21 cellular contexts compared by ENCODE assay signal in genomic region chr11:98940913-98941312, GRCh38.
DNase-seq lines count a peak whose midpoint lies in the region; ATAC-seq lines count a peak whose summit lies in the region.
"Had no signal": no experiment of that assay in that cellular context is flagged by ENCODE, and none has a peak within 500 bp of the region (broad histone marks: within the 10 kb centered on the region; RNA-seq: fewer than 3 reads in every experiment).

No MANE protein-coding gene starts in this region.

- ATAC-seq in HG02973 (IDR thresholded peaks at IDR 0.05; ENCODE audit: unreplicated experiment), result no peak
- no peak for ATAC-seq in T-helper 17 cell
- ATAC-seq: sciatic nerve had no signal

- H3K4me1 Mint-ChIP-seq in activated naive CD4-positive, alpha-beta T cell treated with anti-CD3 and anti-CD28 coated beads for 36 hours (ENCODE audit: low read depth), result no peaks in the 10 kb centered on the region
- no peaks in the 10 kb centered on the region for H3K4me1 Mint-ChIP-seq in CD4-positive, alpha-beta memory T cell
- no peaks in the 10 kb centered on the region for H3K4me1 Mint-ChIP-seq in T-helper 17 cell
- H3K4me1 Mint-ChIP-seq: activated naive CD8-positive, alpha-beta T cell treated with anti-CD3 and anti-CD28 coated beads, Interleukin-2, amount 10 ng/mL, durations not matched to agents 7 days and 5 days; CD4-positive, CD25-positive, alpha-beta regulatory T cell; naive B cell had no signal

- no peaks in the 10 kb centered on the region for H3K27me3 ChIP-seq in MG63
- no peaks in the 10 kb centered on the region for H3K27me3 ChIP-seq in CD4-positive, alpha-beta memory T cell (ENCODE audit: insufficient read depth, low read length)
- H3K27me3 ChIP-seq: brain microvascular endothelial cell, stomach, upper lobe of left lung had no signal

- no peaks in the 10 kb centered on the region for H3K4me1 ChIP-seq in CD4-positive, alpha-beta memory T cell (ENCODE audit: insufficient read depth, low read length)
- H3K4me1 ChIP-seq: parathyroid adenoma, stomach, upper lobe of left lung had no signal

- POLR2A ChIA-PET in CD4-positive, alpha-beta memory T cell (lab: Charles Lee; ENCODE audit: partially characterized antibody), result no interaction called here

- no peaks in the 10 kb centered on the region for H3K9me3 ChIP-seq in MG63
- no peaks in the 10 kb centered on the region for H3K9me3 ChIP-seq in CD4-positive, alpha-beta memory T cell (ENCODE audit: control insufficient read depth in 1 of 2, low read length in 2 of 2)
- no peaks in the 10 kb centered on the region for H3K9me3 ChIP-seq in T-helper 17 cell (ENCODE audit: control insufficient read depth, low read length, poor library complexity, severe bottlenecking)

- H3K9me3 Mint-ChIP-seq in activated naive CD4-positive, alpha-beta T cell treated with anti-CD3 and anti-CD28 coated beads for 36 hours, result peaks cover 2% of the 10 kb centered on the region
- H3K9me3 Mint-ChIP-seq in CD4-positive, alpha-beta memory T cell, result peaks cover 0 to 9% (median 2%) of the 10 kb centered on the region in 8 donors
- H3K9me3 Mint-ChIP-seq: activated naive CD8-positive, alpha-beta T cell treated with anti-CD3 and anti-CD28 coated beads, Interleukin-2, amount 10 ng/mL, durations not matched to agents 7 days and 5 days had no signal

- peak; percentile 20 for DNase-seq in DMS53 treated with DMSO at 0.1 percent for 48 hours (lab: John Stamatoyannopoulos, UW; ENCODE audit: unreplicated experiment)
- peak; percentile 1 for DNase-seq in MG63
- peak; percentile 18 for DNase-seq in SW480 (ENCODE audit: low spot score)
- DNase-seq in iPS-NIHi11 (ENCODE audit: low spot score), result peak; percentile 53
- DNase-seq in activated naive CD4-positive, alpha-beta T cell treated with anti-CD3 and anti-CD28 coated beads for 36 hours, result no peak
- no peak for DNase-seq in CD4-positive, alpha-beta memory T cell
- DNase-seq in T-helper 17 cell, result no peak
- DNase-seq: activated naive CD8-positive, alpha-beta T cell treated with anti-CD3 and anti-CD28 coated beads, Interleukin-2, amount 10 ng/mL, durations not matched to agents 7 days and 5 days; brain microvascular endothelial cell; CD4-positive, CD25-positive, alpha-beta regulatory T cell; dermis blood vessel endothelial cell; naive B cell; NCI-H1105 treated with DMSO at 0.1 percent for 48 hours; SIG-M5; stimulated activated CD4-positive, alpha-beta T cell treated with anti-CD3 and anti-CD28 coated beads, Interleukin-1b, Interleukin-23, amount 100 ng/mL, for 48 hours; stomach; T-helper 2 cell had no signal

- no peaks in the 10 kb centered on the region for H3K36me3 ChIP-seq in MG63
- no peaks in the 10 kb centered on the region for H3K36me3 ChIP-seq in CD4-positive, alpha-beta memory T cell (ENCODE audit: insufficient read depth, low read length)
- H3K36me3 ChIP-seq: brain microvascular endothelial cell, stomach, upper lobe of left lung had no signal

- no peak overlapping the region for H3K4me3 Mint-ChIP-seq in activated naive CD4-positive, alpha-beta T cell treated with anti-CD3 and anti-CD28 coated beads for 36 hours
- no peak overlapping the region for H3K4me3 Mint-ChIP-seq in CD4-positive, alpha-beta memory T cell
- no peak overlapping the region for H3K4me3 Mint-ChIP-seq in T-helper 17 cell
- H3K4me3 Mint-ChIP-seq: activated naive CD8-positive, alpha-beta T cell treated with anti-CD3 and anti-CD28 coated beads, Interleukin-2, amount 10 ng/mL, durations not matched to agents 7 days and 5 days; CD4-positive, CD25-positive, alpha-beta regulatory T cell; naive B cell had no signal

- no peak overlapping the region for H3K4me3 ChIP-seq in MG63
- no peak overlapping the region for H3K4me3 ChIP-seq in CD4-positive, alpha-beta memory T cell (ENCODE audit: low read length in 2 of 2)
- H3K4me3 ChIP-seq: stomach, upper lobe of left lung had no signal

- no peaks in the 10 kb centered on the region for H3K27me3 Mint-ChIP-seq in activated naive CD4-positive, alpha-beta T cell treated with anti-CD3 and anti-CD28 coated beads for 36 hours (ENCODE audit: low read depth)
- H3K27me3 Mint-ChIP-seq in CD4-positive, alpha-beta memory T cell, result no peaks in the 10 kb centered on the region
- H3K27me3 Mint-ChIP-seq in T-helper 17 cell, result no peaks in the 10 kb centered on the region
- H3K27me3 Mint-ChIP-seq: activated naive CD8-positive, alpha-beta T cell treated with anti-CD3 and anti-CD28 coated beads, Interleukin-2, amount 10 ng/mL, durations not matched to agents 7 days and 5 days; naive B cell had no signal

- H3K27ac Mint-ChIP-seq in activated naive CD4-positive, alpha-beta T cell treated with anti-CD3 and anti-CD28 coated beads for 36 hours, result no peak overlapping the region
- no peak overlapping the region for H3K27ac Mint-ChIP-seq in CD4-positive, alpha-beta memory T cell
- no peak overlapping the region for H3K27ac Mint-ChIP-seq in T-helper 17 cell
- H3K27ac Mint-ChIP-seq: activated naive CD8-positive, alpha-beta T cell treated with anti-CD3 and anti-CD28 coated beads, Interleukin-2, amount 10 ng/mL, durations not matched to agents 7 days and 5 days; CD4-positive, CD25-positive, alpha-beta regulatory T cell; naive B cell had no signal

- H3K27ac ChIP-seq in CD4-positive, alpha-beta memory T cell (ENCODE audit: low read depth, low read length), result no peak overlapping the region
- H3K27ac ChIP-seq: brain microvascular endothelial cell, parathyroid adenoma, stomach, upper lobe of left lung had no signal

- no peaks in the 10 kb centered on the region for H3K36me3 Mint-ChIP-seq in activated naive CD4-positive, alpha-beta T cell treated with anti-CD3 and anti-CD28 coated beads for 36 hours (ENCODE audit: low read depth)
- H3K36me3 Mint-ChIP-seq in CD4-positive, alpha-beta memory T cell, result no peaks in the 10 kb centered on the region
- no peaks in the 10 kb centered on the region for H3K36me3 Mint-ChIP-seq in T-helper 17 cell (ENCODE audit: low read depth)
- H3K36me3 Mint-ChIP-seq: activated naive CD8-positive, alpha-beta T cell treated with anti-CD3 and anti-CD28 coated beads, Interleukin-2, amount 10 ng/mL, durations not matched to agents 7 days and 5 days; CD4-positive, CD25-positive, alpha-beta regulatory T cell; naive B cell had no signal

- intact Hi-C loops in activated naive CD4-positive, alpha-beta T cell treated with anti-CD3 and anti-CD28 coated beads for 36 hours (cut with micrococcal nuclease), result no loop called here
- intact Hi-C loops in CD4-positive, alpha-beta memory T cell (cut with micrococcal nuclease), result no loop called here

- CTCF ChIA-PET in activated naive CD4-positive, alpha-beta T cell treated with anti-CD3 and anti-CD28 coated beads for 36 hours (lab: Charles Lee), result no interaction called here
- CTCF ChIA-PET in CD4-positive, alpha-beta memory T cell (lab: Charles Lee; ENCODE audit: partially characterized antibody), result no interaction called here

Comparison
In these comparisons a context has a peak if more than half of its experiments do, and no peak if none do; other contexts are left out.
1. DNase-seq: peak in DMS53 treated with DMSO at 0.1 percent for 48 hours (single experiment), MG63 (single experiment), SW480 (single experiment) and iPS-NIHi11 (single experiment); none in activated naive CD4-positive, alpha-beta T cell treated with anti-CD3 and anti-CD28 coated beads for 36 hours (single experiment), CD4-positive, alpha-beta memory T cell (0 of 5) and T-helper 17 cell (0 of 3).